In genomic region chr1:203486618-203487370, GRCh38 we compare ENCODE assay signal across 9 cellular contexts. TPM values are rescaled to one million over a fixed set of nuclear protein-coding genes. Genes with fewer than 3 reads are reported as not detected.
DNase-seq lines count a peak whose midpoint lies in the region; ATAC-seq, FAIRE-seq and TF ChIP-seq lines count a peak whose summit lies in the region.
"Had no signal": no experiment of that assay in that cellular context is flagged by ENCODE, and none has a peak within 500 bp of the region (broad histone marks: within the 10 kb centered on the region; RNA-seq: fewer than 3 reads in every experiment).

No MANE protein-coding gene starts in this region.

- TF ChIP-seq POLR2A in heart left ventricle (IDR thresholded peaks at IDR 0.05) (no peak), gastrocnemius medialis (IDR thresholded peaks at IDR 0.05) (no peak)

- DNase-seq in GM03348 (ENCODE audit: low spot score) (peak; percentile 25), WTC11 (ENCODE audit: low spot score) (no peak), heart left ventricle (peak in 1 of 5 donors; percentile 38), gastrocnemius medialis (no peak), GM10248 (ENCODE audit: extremely low spot score) (no peak), kidney tubule cell (ENCODE audit: low spot score) (no peak), small intestine (no peak)

- intact Hi-C loops in heart left ventricle (cut with DNase I) (loop anchor here (1.0 to 5.0 kb wide), 12 partner anchors 44 to 214 kb away; no protein-coding TSS in a partner anchor), gastrocnemius medialis (cut with DNase I; ENCODE audit: low total_unique reads) (loop anchor here (1.0 to 5.0 kb wide), 4 partner anchors 44 to 219 kb away; no protein-coding TSS in a partner anchor)

- CTCF ChIA-PET in WTC11 (lab: Charles Lee): interaction anchor here (0.6 to 3.7 kb wide), 19 partner anchors 9 to 219 kb away, joined by 3 to 89 read pairs (median 10); partner anchors contain the start of genes FMOD and PRELP
- CTCF ChIA-PET in GM10248 (lab: Yijun Ruan, JAX): interaction anchor here (0.6 to 8.3 kb wide), 26 partner anchors 7 to 257 kb away, joined by 3 to 191 read pairs (median 4); partner anchors contain the start of genes OPTC and PRELP

- H3K4me1 ChIP-seq in heart left ventricle (peaks cover 0 to 46% (median 16%) of the 10 kb centered on the region in 12 donors), gastrocnemius medialis (no peaks in the 10 kb centered on the region), small intestine (ENCODE audit: control insufficient read depth in 2 of 2, insufficient read depth in 1 of 2, low read depth in 1 of 2, low read length in 1 of 2) (no peaks in the 10 kb centered on the region)
- H3K4me1 ChIP-seq: right lobe of liver had no signal

- no peak for FAIRE-seq in small intestine (lab: Jason Lieb, UNC)

- POLR2A ChIA-PET in WTC11 (lab: Charles Lee) (no interaction called here), GM10248 (lab: Yijun Ruan, JAX) (no interaction called here)

- H3K27ac Mint-ChIP-seq in WTC11: peak overlapping the region; percentile 45

- H3K9me3 ChIP-seq in heart left ventricle (no peaks in the 10 kb centered on the region), gastrocnemius medialis (no peaks in the 10 kb centered on the region), small intestine (ENCODE audit: control insufficient read depth, low read depth) (no peaks in the 10 kb centered on the region)
- H3K9me3 ChIP-seq: right lobe of liver had no signal

- peaks cover 7% of the 10 kb centered on the region; the same call in 1 of the 2 replicates for H3K27me3 Mint-ChIP-seq in WTC11 (ENCODE audit: low read depth)

- no peak for TF ChIP-seq CTCF in WTC11 (IDR thresholded peaks at IDR 0.05)
- no peak for TF ChIP-seq CTCF in heart left ventricle (IDR thresholded peaks at IDR 0.05)
- TF ChIP-seq CTCF in gastrocnemius medialis (IDR thresholded peaks at IDR 0.05 in 4 of 5, conservative IDR thresholded peaks at IDR 0.05 in 1 of 5): no peak
- no peak for TF ChIP-seq CTCF in GM10248 (IDR thresholded peaks at IDR 0.05; ENCODE audit: control extremely low read depth, extremely low read depth, low read depth, missing control alignments)

- H3K27ac ChIP-seq in heart left ventricle: peak overlapping the region; percentile 55 to 90 (median 84)
- peak overlapping the region; percentile 60 to 75 (median 70) for H3K27ac ChIP-seq in gastrocnemius medialis
- peak overlapping the region in 1 of 2 donors; percentile 56 for H3K27ac ChIP-seq in small intestine (ENCODE audit: low read depth in 1 of 2, low read length in 1 of 2)

- H3K4me3 Mint-ChIP-seq in WTC11: peak overlapping the region; percentile 72

- in situ Hi-C loops in gastrocnemius medialis (cut with MboI; ENCODE audit: low sequenced_read_pairs in 4 of 4): loop anchor here (5.0 to 10.0 kb wide), 5 partner anchors 142 to 214 kb away; no protein-coding TSS in a partner anchor

- H3K4me1 Mint-ChIP-seq in WTC11: peaks cover 14% of the 10 kb centered on the region

- no peaks in the 10 kb centered on the region for H3K36me3 Mint-ChIP-seq in WTC11

- no peaks in the 10 kb centered on the region for H3K27me3 ChIP-seq in heart left ventricle
- no peaks in the 10 kb centered on the region for H3K27me3 ChIP-seq in gastrocnemius medialis
- no peaks in the 10 kb centered on the region for H3K27me3 ChIP-seq in small intestine (ENCODE audit: control insufficient read depth in 2 of 2, insufficient read depth in 2 of 2, low read length in 2 of 2)
- H3K27me3 ChIP-seq: right lobe of liver had no signal

- H3K36me3 ChIP-seq in heart left ventricle (peaks cover 0 to 41% (median 5%) of the 10 kb centered on the region in 9 donors), gastrocnemius medialis (no peaks in the 10 kb centered on the region), small intestine (ENCODE audit: control insufficient read depth in 2 of 2, insufficient read depth in 2 of 2, low read length in 2 of 2) (no peaks in the 10 kb centered on the region)
- H3K36me3 ChIP-seq: right lobe of liver had no signal

- H3K4me3 ChIP-seq in heart left ventricle (peak overlapping the region in 11 of 12 donors; percentile 10 to 54 (median 45)), gastrocnemius medialis (peak overlapping the region; percentile 33 to 87 (median 56)), small intestine (ENCODE audit: low read depth in 1 of 2, low read length in 2 of 2) (no peak overlapping the region)

- ATAC-seq in WTC11 (no peak), heart left ventricle (peak in 3 of 4 donors; percentile 3 to 34 (median 23)), gastrocnemius medialis (peak; percentile 26 to 32), HG03442 (IDR thresholded peaks at IDR 0.05; ENCODE audit: unreplicated experiment) (no peak)

- no peaks in the 10 kb centered on the region for H3K9me3 Mint-ChIP-seq in WTC11

- 80 to 85% (median 84%) methylated on average over 26 to 28 of the region's 28 CpGs for WGBS in heart left ventricle, 4 donors
- WGBS in small intestine, 3 donors: 86 to 90% (median 90%) methylated on average over 27 to 28 of the region's 28 CpGs

TF ChIP-seq in WTC11, 78 proteins besides CTCF, POLR2A, EP300 and RAD21 (continues in another document):
- TF ChIP-seq CBFB (CRISPR knock-in tag; IDR thresholded peaks at IDR 0.05; ENCODE audit: low read depth): no peak
- TF ChIP-seq ATF2 (CRISPR knock-in tag; IDR thresholded peaks at IDR 0.05; ENCODE audit: borderline replicate concordance, low read depth): no peak
- TF ChIP-seq, protein P1, sequence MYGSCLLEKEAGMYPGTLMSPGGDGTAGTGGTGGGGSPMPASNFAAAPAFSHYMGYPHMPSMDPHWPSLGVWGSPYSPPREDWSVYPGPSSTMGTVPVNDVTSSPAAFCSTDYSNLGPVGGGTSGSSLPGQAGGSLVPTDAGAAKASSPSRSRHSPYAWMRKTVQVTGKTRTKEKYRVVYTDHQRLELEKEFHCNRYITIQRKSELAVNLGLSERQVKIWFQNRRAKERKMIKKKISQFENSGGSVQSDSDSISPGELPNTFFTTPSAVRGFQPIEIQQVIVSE (CRISPR knock-in tag; IDR thresholded peaks at IDR 0.05; ENCODE audit: borderline replicate concordance): no peak
- TF ChIP-seq NR1H2 (CRISPR knock-in tag; IDR thresholded peaks at IDR 0.05): no peak
- no peak for TF ChIP-seq ZNF396 (CRISPR knock-in tag; IDR thresholded peaks at IDR 0.05; ENCODE audit: borderline replicate concordance)
- no peak for TF ChIP-seq ZNF281 (CRISPR knock-in tag; IDR thresholded peaks at IDR 0.05)
- TF ChIP-seq RELA (CRISPR knock-in tag; IDR thresholded peaks at IDR 0.05; ENCODE audit: borderline replicate concordance): no peak
- TF ChIP-seq TEAD1 (CRISPR knock-in tag; IDR thresholded peaks at IDR 0.05): no peak
- TF ChIP-seq OVOL2 (CRISPR knock-in tag; IDR thresholded peaks at IDR 0.05; ENCODE audit: borderline replicate concordance): no peak
- no peak for TF ChIP-seq ESRRA (CRISPR knock-in tag; IDR thresholded peaks at IDR 0.05; ENCODE audit: borderline replicate concordance)

RNA-seq across cellular contexts. Expression of gene OPTC, which starts 7.2 kb away (rescaled TPM):
- 0.55 to 1.2 TPM (median 0.76 TPM) in 3 replicates for total RNA-seq in WTC11 (2021)
- total RNA-seq in heart left ventricle: not detected
- polyA plus RNA-seq in heart left ventricle: not detected
- total RNA-seq in gastrocnemius medialis: not detected
- not detected for polyA plus RNA-seq in small intestine
- total RNA-seq: right lobe of liver had no signal

RNA-seq across cellular contexts. Expression of gene PRELP, which starts 11.2 kb away (rescaled TPM):
- 0.17 to 0.23 TPM (median 0.18 TPM) in 3 replicates for total RNA-seq in WTC11 (2021)
- total RNA-seq in heart left ventricle: 10 to 100 TPM in 6 of 9 donors, 1 to 10 TPM in 3; 3.6 to 61.9 (median 13.6) TPM
- polyA plus RNA-seq in heart left ventricle: 10 to 100 TPM in 1 of 2 donors, 1 to 10 TPM in 1; 7.8 to 14.6 TPM
- total RNA-seq in gastrocnemius medialis: 10 to 100 TPM; 12.2 to 32.6 (median 16.9) TPM
- 10 to 100 TPM in 1 of 3 donors, under 1 TPM in 2; 0.22 to 27.0 (median 0.54) TPM for polyA plus RNA-seq in small intestine

Comparison
In these comparisons a context has a peak if more than half of its experiments do, and no peak if none do; other contexts are left out.
1. ATAC-seq: peak in heart left ventricle (3 of 4) and gastrocnemius medialis (2 of 2); none in WTC11 (single experiment) and HG03442 (single experiment).
2. H3K4me3 ChIP-seq: peak in heart left ventricle (11 of 12) and gastrocnemius medialis (4 of 4); none in small intestine (0 of 2).